ENCODE assay signal across 18 cellular contexts in genomic region chr2:36553690-36554089, GRCh38. TPM values are rescaled to one million over a fixed set of nuclear protein-coding genes. Genes with fewer than 3 reads are reported as not detected.
A peak's percentile ranks its signal among the peaks of the same experiment; 100 is the strongest.
DNase-seq lines count a peak whose midpoint lies in the region; ATAC-seq and TF ChIP-seq lines count a peak whose summit lies in the region.
"Had no signal": no experiment of that assay in that cellular context is flagged by ENCODE, and none has a peak within 500 bp of the region (broad histone marks: within the 10 kb centered on the region; RNA-seq: fewer than 3 reads in every experiment).

No MANE protein-coding gene starts in this region.

- H3K79me2 ChIP-seq in GM23248 (ENCODE audit: insufficient read depth), result peaks cover 13% of the 10 kb centered on the region
- H3K79me2 ChIP-seq: parathyroid adenoma had no signal

- H3K9ac ChIP-seq in GM23248, result no peak overlapping the region
- H3K9ac ChIP-seq: parathyroid adenoma had no signal

- no peak overlapping the region for H3K4me2 ChIP-seq in GM23248 (ENCODE audit: unreplicated experiment)
- H3K4me2 ChIP-seq: smooth muscle cell had no signal

- H3K36me3 Mint-ChIP-seq in glutamatergic neuron (ENCODE audit: unreplicated experiment), result no peaks in the 10 kb centered on the region

- no peak for TF ChIP-seq CTCF in glutamatergic neuron (IDR thresholded peaks at IDR 0.05; ENCODE audit: partially characterized antibody, unreplicated experiment)

- no peaks in the 10 kb centered on the region for H3K9me3 Mint-ChIP-seq in glutamatergic neuron (ENCODE audit: unreplicated experiment)
- H3K9me3 Mint-ChIP-seq: activated B cell treated with CpG ODN at 0.5 μM for 24 hours; activated naive CD8-positive, alpha-beta T cell treated with anti-CD3 and anti-CD28 coated beads, Interleukin-2, amount 10 ng/mL, durations not matched to agents 7 days and 5 days had no signal

- H3F3A ChIP-seq in GM23248 (ENCODE audit: insufficient read depth), result peaks cover 99% of the 10 kb centered on the region

- in situ Hi-C loops in GM23248 (cut with MboI), result loop anchor here (25.0 kb wide), 1 partner anchor 234 kb away; no protein-coding TSS in a partner anchor

- H3K27ac ChIP-seq in GM23248, result peak overlapping the region; percentile 57; the same call in 1 of the 2 replicates
- H3K27ac ChIP-seq: parathyroid adenoma, testis had no signal

- no peak overlapping the region for H2AFZ ChIP-seq in GM23248
- H2AFZ ChIP-seq: parathyroid adenoma had no signal

- H3K27me3 ChIP-seq in GM23248 (replicated peaks; ENCODE audit: insufficient read depth), result no peaks in the 10 kb centered on the region
- H3K27me3 ChIP-seq: gastrocnemius medialis, testis had no signal

- no peaks in the 10 kb centered on the region for H3K9me2 ChIP-seq in GM23248 (ENCODE audit: insufficient read depth)

- H3K27ac Mint-ChIP-seq in glutamatergic neuron (ENCODE audit: unreplicated experiment), result peak overlapping the region; percentile 45
- H3K27ac Mint-ChIP-seq: activated B cell treated with CpG ODN at 0.5 μM for 24 hours; activated naive CD8-positive, alpha-beta T cell treated with anti-CD3 and anti-CD28 coated beads, Interleukin-2, amount 10 ng/mL, durations not matched to agents 7 days and 5 days; T-helper 17 cell had no signal

- H3K9me3 ChIP-seq in GM23248 (ENCODE audit: low read depth), result no peaks in the 10 kb centered on the region
- H3K9me3 ChIP-seq: gastrocnemius medialis, testis had no signal

- no peak overlapping the region for H3K4me3 ChIP-seq in GM23248
- H3K4me3 ChIP-seq: gastrocnemius medialis, smooth muscle cell, testis had no signal

- H3K27me3 Mint-ChIP-seq in glutamatergic neuron (ENCODE audit: unreplicated experiment), result no peaks in the 10 kb centered on the region
- H3K27me3 Mint-ChIP-seq: activated B cell treated with CpG ODN at 0.5 μM for 24 hours; activated naive CD8-positive, alpha-beta T cell treated with anti-CD3 and anti-CD28 coated beads, Interleukin-2, amount 10 ng/mL, durations not matched to agents 7 days and 5 days; T-helper 17 cell had no signal

- 62 to 66% methylated on average over 4 of the region's 4 CpGs for WGBS in GM23248 (ENCODE audit: low coverage in 1 of 2, low lambda C conversion rate in 2 of 2, missing lambda C conversion rate in 2 of 2), 2 experiments

- intact Hi-C loops in sciatic nerve (cut with DNase I), result no loop called here

- ATAC-seq in sciatic nerve, result peak; percentile 44
- ATAC-seq: T-helper 17 cell had no signal

- no peak overlapping the region for H3K4me3 Mint-ChIP-seq in glutamatergic neuron (ENCODE audit: unreplicated experiment)
- H3K4me3 Mint-ChIP-seq: activated B cell treated with CpG ODN at 0.5 μM for 24 hours; activated naive CD8-positive, alpha-beta T cell treated with anti-CD3 and anti-CD28 coated beads, Interleukin-2, amount 10 ng/mL, durations not matched to agents 7 days and 5 days; T-helper 17 cell had no signal

- DNase-seq in GM23248, result no peak
- peak; percentile 62 for DNase-seq in NOMO-1 treated with DMSO at 0.1 percent for 48 hours (lab: John Stamatoyannopoulos, UW; ENCODE audit: unreplicated experiment)
- DNase-seq in glutamatergic neuron, result no peak
- DNase-seq in sciatic nerve (ENCODE audit: low spot score), result no peak
- DNase-seq in NCI-H1048 (lab: John Stamatoyannopoulos, UW), result no peak
- DNase-seq in mesenteric fat pad (ENCODE audit: low spot score), result no peak
- no peak for DNase-seq in T-helper 9 cell
- no peak for DNase-seq in NCI-H2227 treated with DMSO at 0.1 percent for 48 hours (lab: John Stamatoyannopoulos, UW)
- DNase-seq: activated B cell treated with CpG ODN at 0.5 μM for 24 hours; activated CD8-positive, alpha-beta memory T cell treated with anti-CD3 and anti-CD28 coated beads for 24 hours; activated naive CD8-positive, alpha-beta T cell treated with anti-CD3 and anti-CD28 coated beads, Interleukin-2, amount 10 ng/mL, durations not matched to agents 7 days and 5 days; erythroblast; gastrocnemius medialis; NK-92 treated with Interleukin-12 subunit alpha and Interleukin-12 subunit beta, amount 100 ng/mL, for 24 hours; T-helper 17 cell; testis had no signal

- H3K36me3 ChIP-seq in GM23248 (ENCODE audit: low read depth), result peaks cover 58% of the 10 kb centered on the region

- peaks cover 40% of the 10 kb centered on the region for H3K4me1 ChIP-seq in GM23248 (ENCODE audit: insufficient read depth)
- H3K4me1 ChIP-seq: gastrocnemius medialis, parathyroid adenoma, testis had no signal

- no peaks in the 10 kb centered on the region for H4K20me1 ChIP-seq in GM23248 (ENCODE audit: insufficient read depth)

- H3K4me1 Mint-ChIP-seq in glutamatergic neuron (ENCODE audit: low read depth, unreplicated experiment), result peaks cover 10% of the 10 kb centered on the region
- H3K4me1 Mint-ChIP-seq: activated B cell treated with CpG ODN at 0.5 μM for 24 hours had no signal

RNA-seq across cellular contexts. Expression of gene FEZ2, which starts 44.3 kb away (rescaled TPM):
- total RNA-seq in GM23248 (2014; rRNA removed; shearing (Covaris generic)), result 86.2 and 93.2 TPM in 2 replicates
- 48.8 and 50.5 TPM in 2 replicates for polyA plus RNA-seq in GM23248 (2016; fragmentation: Nextera tagmentation; extraction: Ambion mirVana)
- 47.3 TPM for total RNA-seq in glutamatergic neuron (ENCODE audit: unreplicated experiment)
- total RNA-seq in sciatic nerve, result 89.8 TPM
- 64.0 TPM for total RNA-seq in mesenteric fat pad
